In genomic region chr15:35444557-35445204, GRCh38 we compare ENCODE assay signal across 9 cellular contexts.
A peak's percentile ranks its signal among the peaks of the same experiment; 100 is the strongest.
DNase-seq lines count a peak whose midpoint lies in the region; ATAC-seq and TF ChIP-seq lines count a peak whose summit lies in the region.
"Had no signal": no experiment of that assay in that cellular context is flagged by ENCODE, and none has a peak within 500 bp of the region (broad histone marks: within the 10 kb centered on the region; RNA-seq: fewer than 3 reads in every experiment).

No MANE protein-coding gene starts in this region.

- BruUV-seq in MCF 10A (replicated peaks; lab: Mats Ljungman, UMichigan): no TSS peak

- no peak for ATAC-seq in activated B cell treated with CpG ODN at 0.5 μM for 24 hours (ENCODE audit: low read depth)
- peak in 1 of 2 donors; percentile 57 for ATAC-seq in upper lobe of left lung (ENCODE audit: low FRiP score in 2 of 2)
- no peak for ATAC-seq in HG02884 (IDR thresholded peaks at IDR 0.05; ENCODE audit: unreplicated experiment)

- WGBS in upper lobe of left lung, 2 donors: 7 to 21% methylated on average over 1 of the region's 1 CpG

- POLR2A ChIA-PET in MCF 10A (lab: Yijun Ruan, JAX): interaction anchor here (0.7 to 1.9 kb wide), 6 partner anchors 9 to 476 kb away, joined by 3 to 10 read pairs (median 4); no protein-coding TSS in a partner anchor
- POLR2A ChIA-PET in activated B cell treated with CpG ODN at 0.5 μM for 24 hours (lab: Charles Lee): interaction anchor here (0.5 to 0.7 kb wide), 3 partner anchors 12 to 113 kb away, joined by 3 to 4 read pairs (median 3); partner anchors contain the start of gene DPH6

- H3K9me3 Mint-ChIP-seq in MCF 10A (ENCODE audit: unreplicated experiment) (no peaks in the 10 kb centered on the region), activated B cell treated with CpG ODN at 0.5 μM for 24 hours (no peaks in the 10 kb centered on the region)
- H3K9me3 Mint-ChIP-seq: central memory CD8-positive, alpha-beta T cell had no signal

- CTCF ChIA-PET in MCF 10A (lab: Yijun Ruan, JAX) (interaction anchor here (0.6 to 8.0 kb wide), 53 partner anchors 11 to 1554 kb away, joined by 3 to 240 read pairs (median 4); no protein-coding TSS in a partner anchor), activated B cell treated with CpG ODN at 0.5 μM for 24 hours (lab: Charles Lee) (interaction anchor here (0.6 to 3.4 kb wide), 12 partner anchors 10 to 1351 kb away, joined by 3 to 22 read pairs (median 4); no protein-coding TSS in a partner anchor)

- H3K4me3 Mint-ChIP-seq in MCF 10A (ENCODE audit: unreplicated experiment) (no peak overlapping the region), activated B cell treated with CpG ODN at 0.5 μM for 24 hours (no peak overlapping the region)
- H3K4me3 Mint-ChIP-seq: central memory CD8-positive, alpha-beta T cell had no signal

- DNase-seq in MCF 10A (ENCODE audit: unreplicated experiment): peak; percentile 62
- DNase-seq in breast epithelium (ENCODE audit: low spot score in 2 of 2): no peak
- DNase-seq in LoVo (ENCODE audit: low spot score): peak; percentile 54
- no peak for DNase-seq in activated B cell treated with CpG ODN at 0.5 μM for 24 hours
- DNase-seq in inferior parietal cortex (ENCODE audit: extremely low spot score): peak; percentile 74
- DNase-seq in upper lobe of left lung: no peak
- no peak for DNase-seq in activated gamma-delta T cell treated with Interleukin-2 at 50 U/mL for 16 hours

- H3K4me3 ChIP-seq in breast epithelium (no peak overlapping the region), upper lobe of left lung (no peak overlapping the region)

- no peaks in the 10 kb centered on the region for H3K4me1 ChIP-seq in breast epithelium
- no peaks in the 10 kb centered on the region for H3K4me1 ChIP-seq in upper lobe of left lung

- H3K27me3 ChIP-seq in breast epithelium (no peaks in the 10 kb centered on the region), upper lobe of left lung (no peaks in the 10 kb centered on the region)

- no peak for TF ChIP-seq EP300 in upper lobe of left lung (IDR thresholded peaks at IDR 0.05)

- H3K27ac ChIP-seq in breast epithelium (no peak overlapping the region), upper lobe of left lung (no peak overlapping the region)

- TF ChIP-seq CTCF in MCF 10A (IDR thresholded peaks at IDR 0.05; ENCODE audit: unreplicated experiment) (peak; percentile 76), breast epithelium (IDR thresholded peaks at IDR 0.05) (peak in 1 of 3 donors; percentile 43), activated B cell treated with CpG ODN at 0.5 μM for 24 hours (IDR thresholded peaks at IDR 0.05) (peak; percentile 46), upper lobe of left lung (IDR thresholded peaks at IDR 0.05) (peak; percentile 48 to 71 (median 58))

- H3K4me1 Mint-ChIP-seq in MCF 10A (ENCODE audit: insufficient read depth, unreplicated experiment): no peaks in the 10 kb centered on the region
- H3K4me1 Mint-ChIP-seq in activated B cell treated with CpG ODN at 0.5 μM for 24 hours: no peaks in the 10 kb centered on the region
- H3K4me1 Mint-ChIP-seq: central memory CD8-positive, alpha-beta T cell had no signal

- H3K27ac Mint-ChIP-seq in MCF 10A (ENCODE audit: low read depth, unreplicated experiment) (no peak overlapping the region), activated B cell treated with CpG ODN at 0.5 μM for 24 hours (no peak overlapping the region)

- H3K36me3 ChIP-seq in breast epithelium (no peaks in the 10 kb centered on the region), upper lobe of left lung (no peaks in the 10 kb centered on the region)

- H3K27me3 Mint-ChIP-seq in MCF 10A (ENCODE audit: insufficient read depth, unreplicated experiment) (no peaks in the 10 kb centered on the region), activated B cell treated with CpG ODN at 0.5 μM for 24 hours (no peaks in the 10 kb centered on the region)
- H3K27me3 Mint-ChIP-seq: central memory CD8-positive, alpha-beta T cell had no signal

- TF ChIP-seq POLR2A in breast epithelium (IDR thresholded peaks at IDR 0.05) (no peak), upper lobe of left lung (IDR thresholded peaks at IDR 0.05) (no peak)

- peaks cover 0 to 5% of the 10 kb centered on the region in 2 donors for H3K9me3 ChIP-seq in breast epithelium
- no peaks in the 10 kb centered on the region for H3K9me3 ChIP-seq in upper lobe of left lung

- intact Hi-C loops in MCF 10A (cut with micrococcal nuclease): loop anchor here (1.0 to 10.0 kb wide), 4 partner anchors 155 to 820 kb away; partner anchors contain the start of gene ZNF770
- intact Hi-C loops in breast epithelium (cut with DNase I; ENCODE audit: low total_unique reads): no loop called here
- intact Hi-C loops in activated B cell treated with CpG ODN at 0.5 μM for 24 hours (cut with micrococcal nuclease): loop anchor here (1.0 to 2.0 kb wide), 2 partner anchors 154 to 366 kb away; no protein-coding TSS in a partner anchor

- H3K36me3 Mint-ChIP-seq in MCF 10A (ENCODE audit: insufficient read depth, unreplicated experiment): peaks cover 14% of the 10 kb centered on the region
- peaks cover 15% of the 10 kb centered on the region for H3K36me3 Mint-ChIP-seq in activated B cell treated with CpG ODN at 0.5 μM for 24 hours (ENCODE audit: low read depth)

Comparison
In these comparisons a context has a peak if more than half of its experiments do, and no peak if none do; other contexts are left out.
1. DNase-seq: peak in MCF 10A (single experiment), LoVo (single experiment) and inferior parietal cortex (single experiment); none in breast epithelium (0 of 2), activated B cell treated with CpG ODN at 0.5 μM for 24 hours (single experiment), upper lobe of left lung (0 of 2) and activated gamma-delta T cell treated with Interleukin-2 at 50 U/mL for 16 hours (single experiment).